1 cellular context compared by ENCODE assay signal in the genomic region with DNA sequence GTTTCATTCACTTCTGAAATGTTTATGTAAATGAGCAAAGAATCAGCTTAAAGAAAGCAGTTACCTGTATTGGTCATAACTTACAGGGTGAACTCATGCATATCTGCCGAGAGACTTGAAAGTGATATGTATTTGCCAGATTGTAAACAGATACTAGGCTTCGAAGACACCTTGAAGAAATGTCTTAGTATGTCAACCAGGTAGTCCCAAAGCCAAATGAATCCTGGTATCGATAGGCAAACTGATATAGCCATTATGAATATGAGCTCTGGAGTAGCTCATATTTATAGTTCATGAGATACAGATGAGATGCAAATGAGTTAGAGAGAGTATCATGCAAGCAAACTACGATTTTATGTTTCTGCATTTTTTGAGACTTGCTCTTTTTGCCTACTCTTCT.
TF ChIP-seq lines count a peak whose summit lies in the region.

No MANE protein-coding gene starts in this region.

TF ChIP-seq in WTC11, 78 proteins besides CTCF, POLR2A, EP300 and RAD21 (continued from another document):
- TF ChIP-seq, protein P1, sequence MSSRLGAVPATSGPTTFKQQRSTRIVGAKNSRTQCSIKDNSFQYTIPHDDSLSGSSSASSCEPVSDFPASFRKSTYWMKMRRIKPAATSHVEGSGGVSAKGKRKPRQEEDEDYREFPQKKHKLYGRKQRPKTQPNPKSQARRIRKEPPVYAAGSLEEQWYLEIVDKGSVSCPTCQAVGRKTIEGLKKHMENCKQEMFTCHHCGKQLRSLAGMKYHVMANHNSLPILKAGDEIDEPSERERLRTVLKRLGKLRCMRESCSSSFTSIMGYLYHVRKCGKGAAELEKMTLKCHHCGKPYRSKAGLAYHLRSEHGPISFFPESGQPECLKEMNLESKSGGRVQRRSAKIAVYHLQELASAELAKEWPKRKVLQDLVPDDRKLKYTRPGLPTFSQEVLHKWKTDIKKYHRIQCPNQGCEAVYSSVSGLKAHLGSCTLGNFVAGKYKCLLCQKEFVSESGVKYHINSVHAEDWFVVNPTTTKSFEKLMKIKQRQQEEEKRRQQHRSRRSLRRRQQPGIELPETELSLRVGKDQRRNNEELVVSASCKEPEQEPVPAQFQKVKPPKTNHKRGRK (CRISPR knock-in tag; IDR thresholded peaks at IDR 0.05; ENCODE audit: borderline replicate concordance): no peak
- TF ChIP-seq GRHL2 (CRISPR knock-in tag; IDR thresholded peaks at IDR 0.05; ENCODE audit: insufficient replicate concordance, severe bottlenecking) (no peak), FOXK1 (CRISPR knock-in tag; IDR thresholded peaks at IDR 0.05) (no peak), NFYB (CRISPR knock-in tag; conservative IDR thresholded peaks at IDR 0.05; ENCODE audit: low read depth) (no peak), PREB (CRISPR knock-in tag; IDR thresholded peaks at IDR 0.05; ENCODE audit: borderline replicate concordance) (no peak)
TF ChIP-seq in WTC11: peak in this region for 0.
